ENCODE assay signal across 11 cellular contexts in genomic region chr11:134063991-134064747, GRCh38.
"Had no signal": no experiment of that assay in that cellular context is flagged by ENCODE, and none has a peak within 500 bp of the region (broad histone marks: within the 10 kb centered on the region; RNA-seq: fewer than 3 reads in every experiment).

No MANE protein-coding gene starts in this region.

- ATAC-seq: activated T-helper 17 cell treated with anti-CD3 and anti-CD28 coated beads, Interleukin-2, amount 50 U/mL, for 72 hours; left lung had no signal

- H3K4me1 ChIP-seq: left lung, upper lobe of right lung had no signal

- H3K27ac ChIP-seq: epithelial cell of prostate, upper lobe of right lung had no signal

- H3K36me3 ChIP-seq: left lung, upper lobe of right lung had no signal

- DNase-seq: activated B cell treated with CpG ODN at 0.5 μM for 24 hours; activated CD4-positive, alpha-beta T cell treated with anti-CD3 and anti-CD28 coated beads, Interleukin-2, amount 10 ng/mL, durations not matched to agents 7 days and 5 days; activated naive CD4-positive, alpha-beta T cell treated with anti-CD3 and anti-CD28 coated beads, Interleukin-2, amount 10 ng/mL, durations not matched to agents 7 days and 5 days; activated T-cell treated with anti-CD3 and anti-CD28 coated beads for 4 hours; cortex of kidney; effector memory CD4-positive, alpha-beta T cell; left lung; stimulated activated CD4-positive, alpha-beta T cell treated with anti-CD3 and anti-CD28 coated beads, Interleukin-12 subunit alpha, Interleukin-12 subunit beta, amount 100 ng/mL, for 4 hours; upper lobe of right lung had no signal

- H3K4me3 ChIP-seq: left lung, upper lobe of right lung had no signal

- H3K9me3 ChIP-seq: left lung, upper lobe of right lung had no signal
